ENCODE assay signal across 1 cellular context in genomic region chr5:119452373-119453044, GRCh38.
TF ChIP-seq lines count a peak whose summit lies in the region.

Gene HSD17B4 (plus strand): TSS chr5:119452497. CDS start chr5:119452576, 79 bp downstream.

TF ChIP-seq in HepG2, 621 proteins besides CTCF, POLR2A, EP300 and RAD21 (continued from another document and continues in another):
- TF ChIP-seq GPBP1L1 (CRISPR knock-in tag; IDR thresholded peaks at IDR 0.05) = no peak
- no peak for TF ChIP-seq ZNF569 (CRISPR knock-in tag; IDR thresholded peaks at IDR 0.05; ENCODE audit: borderline replicate concordance)
- peak; percentile 89; the same call in 1 of the 2 replicates for TF ChIP-seq ZNF225 (CRISPR knock-in tag; IDR thresholded peaks at IDR 0.05)
- peak; percentile 61 for TF ChIP-seq SP2 (CRISPR knock-in tag; IDR thresholded peaks at IDR 0.05)
- no peak for TF ChIP-seq TCF7L2 (IDR thresholded peaks at IDR 0.05; ENCODE audit: low read depth, low read length)
- no peak for TF ChIP-seq HNRNPH1 (optimal IDR thresholded peaks at IDR 0.05; ENCODE audit: low read depth, low read length)
- peak; percentile 73; the same call in 1 of the 2 replicates for TF ChIP-seq E2F5 (CRISPR knock-in tag; conservative IDR thresholded peaks at IDR 0.05)
- TF ChIP-seq ZKSCAN5 (CRISPR knock-in tag; IDR thresholded peaks at IDR 0.05) = no peak
- 0 out of 2 replicates have a peak, but pooled peaks have one; percentile 35 for TF ChIP-seq ZNF12 (CRISPR knock-in tag; IDR thresholded peaks at IDR 0.05)
- peak; percentile 81 for TF ChIP-seq KLF6 (CRISPR knock-in tag; IDR thresholded peaks at IDR 0.05)
- TF ChIP-seq ZNF124 (CRISPR knock-in tag; IDR thresholded peaks at IDR 0.05) = peak; percentile 69
- TF ChIP-seq SNAPC2 (CRISPR knock-in tag; IDR thresholded peaks at IDR 0.05) = no peak
- TF ChIP-seq RCOR2 (CRISPR knock-in tag; IDR thresholded peaks at IDR 0.05) = peak; percentile 70
- no peak for TF ChIP-seq ZSCAN20 (CRISPR knock-in tag; IDR thresholded peaks at IDR 0.05; ENCODE audit: borderline replicate concordance)
- TF ChIP-seq CENPT (CRISPR knock-in tag; IDR thresholded peaks at IDR 0.05; ENCODE audit: low read depth) = no peak
- peak; percentile 93 for TF ChIP-seq BCL6 (CRISPR knock-in tag; IDR thresholded peaks at IDR 0.05)
- no peak for TF ChIP-seq ZIK1 (CRISPR knock-in tag; IDR thresholded peaks at IDR 0.05; ENCODE audit: borderline replicate concordance, low read depth)
- TF ChIP-seq CBFB (CRISPR knock-in tag; IDR thresholded peaks at IDR 0.05) = peak; percentile 58; the same call in 1 of the 2 replicates
- TF ChIP-seq CEBPB (IDR thresholded peaks at IDR 0.05; ENCODE audit: borderline replicate concordance, low read depth, low read length) = peak; percentile 93
- TF ChIP-seq ZEB1 (IDR thresholded peaks at IDR 0.05; ENCODE audit: insufficient replicate concordance, low read depth) = peak; percentile 84
- TF ChIP-seq NKX3-1 (CRISPR knock-in tag; IDR thresholded peaks at IDR 0.05) = no peak
- peak; percentile 58; the same call in 1 of the 2 replicates for TF ChIP-seq NAIF1 (CRISPR knock-in tag; IDR thresholded peaks at IDR 0.05; ENCODE audit: borderline replicate concordance)
- TF ChIP-seq ZNF501 (CRISPR knock-in tag; IDR thresholded peaks at IDR 0.05) = peak; percentile 97
- TF ChIP-seq BRD4 (CRISPR knock-in tag; IDR thresholded peaks at IDR 0.05) = peak; percentile 67; the same call in 1 of the 2 replicates
- TF ChIP-seq FOXO1 (CRISPR knock-in tag; IDR thresholded peaks at IDR 0.05) = peak; percentile 13; the same call in 1 of the 2 replicates
- TF ChIP-seq PRPF4 (IDR thresholded peaks at IDR 0.05; ENCODE audit: low read depth, low read length, poor library complexity, severe bottlenecking) = no peak
- no peak; the same call in 1 of the 2 replicates for TF ChIP-seq ZFP37 (CRISPR knock-in tag; IDR thresholded peaks at IDR 0.05; ENCODE audit: borderline replicate concordance)
- peak; percentile 70 for TF ChIP-seq KMT2B (CRISPR knock-in tag; IDR thresholded peaks at IDR 0.05)
- peak; percentile 55; the same call in 1 of the 2 replicates for TF ChIP-seq KLF11 (CRISPR knock-in tag; IDR thresholded peaks at IDR 0.05)
- TF ChIP-seq ONECUT2 (CRISPR knock-in tag; IDR thresholded peaks at IDR 0.05) = peak; percentile 95
- no peak for TF ChIP-seq ATF3 (CRISPR knock-in tag; IDR thresholded peaks at IDR 0.05)
- peak; percentile 67; the same call in 1 of the 2 replicates for TF ChIP-seq ZNF296 (CRISPR knock-in tag; conservative IDR thresholded peaks at IDR 0.05)
- TF ChIP-seq FOXC1 (CRISPR knock-in tag; IDR thresholded peaks at IDR 0.05; ENCODE audit: borderline replicate concordance) = peak; percentile 45; the same call in 1 of the 2 replicates
- peak; percentile 90 for TF ChIP-seq ZNF891 (CRISPR knock-in tag; IDR thresholded peaks at IDR 0.05)
- no peak for TF ChIP-seq MATR3 (CRISPR knock-in tag; IDR thresholded peaks at IDR 0.05)
- peak; percentile 44; the same call in 1 of the 2 replicates for TF ChIP-seq ZC3H13 (CRISPR knock-in tag; IDR thresholded peaks at IDR 0.05)
- TF ChIP-seq ZNF660 (CRISPR knock-in tag; IDR thresholded peaks at IDR 0.05; ENCODE audit: borderline replicate concordance, low read depth) = no peak; the same call in 1 of the 2 replicates
- TF ChIP-seq HNF1B (CRISPR knock-in tag; IDR thresholded peaks at IDR 0.05) = peak; percentile 73
- TF ChIP-seq KMT2A (CRISPR knock-in tag; IDR thresholded peaks at IDR 0.05) = peak; percentile 69; the same call in 1 of the 2 replicates
- TF ChIP-seq ZNF280B (CRISPR knock-in tag; IDR thresholded peaks at IDR 0.05; ENCODE audit: borderline replicate concordance) = peak; percentile 71
- TF ChIP-seq GFI1 (CRISPR knock-in tag; IDR thresholded peaks at IDR 0.05; ENCODE audit: borderline replicate concordance) = peak; percentile 76
- TF ChIP-seq ZNF749 (CRISPR knock-in tag; IDR thresholded peaks at IDR 0.05; ENCODE audit: borderline replicate concordance) = 0 out of 2 replicates have a peak, but pooled peaks have one; percentile 41
- TF ChIP-seq ZBTB40 (IDR thresholded peaks at IDR 0.05) = no peak
- TF ChIP-seq ZBTB40 (CRISPR knock-in tag; IDR thresholded peaks at IDR 0.05) = 0 out of 2 replicates have a peak, but pooled peaks have one; percentile 19
- TF ChIP-seq NR2F6 (IDR thresholded peaks at IDR 0.05) = no peak; the same call in 1 of the 2 replicates
- peak; percentile 23; the same call in 1 of the 2 replicates for TF ChIP-seq NR2F6 (CRISPR knock-in tag; IDR thresholded peaks at IDR 0.05)
- TF ChIP-seq ZC3H4 (CRISPR knock-in tag; IDR thresholded peaks at IDR 0.05; ENCODE audit: borderline replicate concordance) = no peak
- peak; percentile 56; the same call in 1 of the 2 replicates for TF ChIP-seq ZNF235 (CRISPR knock-in tag; IDR thresholded peaks at IDR 0.05; ENCODE audit: borderline replicate concordance)
- TF ChIP-seq FOXP4 (CRISPR knock-in tag; IDR thresholded peaks at IDR 0.05) = peak; percentile 86
- no peak for TF ChIP-seq ZNF44 (CRISPR knock-in tag; IDR thresholded peaks at IDR 0.05)
- TF ChIP-seq TSC22D2 (CRISPR knock-in tag; IDR thresholded peaks at IDR 0.05; ENCODE audit: borderline replicate concordance) = 0 out of 2 replicates have a peak, but pooled peaks have one; percentile 24
- no peak for TF ChIP-seq GTF2F1 (IDR thresholded peaks at IDR 0.05; ENCODE audit: low read length)
- TF ChIP-seq ZNF232 (CRISPR knock-in tag; IDR thresholded peaks at IDR 0.05; ENCODE audit: borderline replicate concordance) = peak; percentile 78; the same call in 1 of the 2 replicates
- no peak for TF ChIP-seq ZFP1 (CRISPR knock-in tag; IDR thresholded peaks at IDR 0.05)
- TF ChIP-seq ZFP90 (CRISPR knock-in tag; IDR thresholded peaks at IDR 0.05; ENCODE audit: borderline replicate concordance) = no peak
- TF ChIP-seq TCF7 (IDR thresholded peaks at IDR 0.05; ENCODE audit: low read depth) = peak; percentile 96
- TF ChIP-seq TAF15 (IDR thresholded peaks at IDR 0.05; ENCODE audit: low read depth, low read length, poor library complexity, severe bottlenecking) = no peak
- TF ChIP-seq GLI4 (CRISPR knock-in tag; IDR thresholded peaks at IDR 0.05; ENCODE audit: borderline replicate concordance) = no peak
